Comparison of ENCODE assay signal across 9 cellular contexts in the genomic region with DNA sequence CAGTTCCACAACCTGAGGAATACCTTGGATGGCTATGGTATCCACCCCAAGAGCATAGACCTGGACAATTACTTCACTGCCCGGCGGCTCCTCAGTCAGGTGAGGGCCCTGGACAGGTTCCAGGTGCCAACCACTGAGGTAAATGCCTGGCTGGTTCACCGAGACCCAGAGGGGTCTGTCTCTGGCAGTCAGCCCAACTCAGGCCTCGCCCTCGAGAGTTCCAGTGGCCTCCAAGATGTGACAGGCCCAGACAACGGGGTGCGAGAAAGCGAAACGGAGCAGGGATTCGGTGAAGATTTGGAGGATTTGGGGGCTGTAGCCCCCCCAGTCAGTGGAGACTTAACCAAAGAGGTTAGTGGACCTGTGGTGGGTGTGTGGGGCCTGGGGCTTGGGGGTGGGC. TPM values are rescaled to one million over a fixed set of nuclear protein-coding genes. Genes with fewer than 3 reads are reported as not detected.
DNase-seq lines count a peak whose midpoint lies in the region; ATAC-seq, FAIRE-seq and TF ChIP-seq lines count a peak whose summit lies in the region.
"Had no signal": no experiment of that assay in that cellular context is flagged by ENCODE, and none has a peak within 500 bp of the region (broad histone marks: within the 10 kb centered on the region; RNA-seq: fewer than 3 reads in every experiment).

No MANE protein-coding gene starts in this region.

- H3K27me3 Mint-ChIP-seq in IgD-negative memory B cell = no peaks in the 10 kb centered on the region
- H3K27me3 Mint-ChIP-seq in stimulated activated naive CD8-positive, alpha-beta T cell treated with anti-CD3 and anti-CD28 coated beads, Interleukin-15, amount 100 ng/mL, for 72 hours = no peaks in the 10 kb centered on the region

- peak overlapping the region in 2 of 3 donors; percentile 47 to 71 for H3K27ac Mint-ChIP-seq in IgD-negative memory B cell
- H3K27ac Mint-ChIP-seq in stimulated activated naive CD8-positive, alpha-beta T cell treated with anti-CD3 and anti-CD28 coated beads, Interleukin-15, amount 100 ng/mL, for 72 hours = peak overlapping the region; percentile 74 to 92

- H3K4me3 ChIP-seq in adipocyte (ENCODE audit: low read length) = peak overlapping the region; percentile 99
- peak overlapping the region; percentile 69 to 86 (median 72) for H3K4me3 ChIP-seq in keratinocyte (ENCODE audit: control insufficient read depth in 2 of 3, extremely low read depth in 1 of 3, insufficient read depth in 2 of 3, low read depth in 1 of 3, low read length in 3 of 3)

- H3K9ac ChIP-seq in adipocyte (ENCODE audit: low read length) (peak overlapping the region; percentile 99), keratinocyte (ENCODE audit: control insufficient read depth, extremely low read depth, insufficient read depth, low read length) (peak overlapping the region; percentile 86)

- peaks cover 1% of the 10 kb centered on the region for H3K36me3 Mint-ChIP-seq in IgD-negative memory B cell

- H3K27ac ChIP-seq in keratinocyte (ENCODE audit: control insufficient read depth, insufficient read depth, low read length) (peak overlapping the region; percentile 93), foreskin keratinocyte (no peak overlapping the region)

- dilution Hi-C loops in keratinocyte (cut with MboI; ENCODE audit: extremely low pct_ligation_motif_present, low sequenced_read_pairs) = no loop called here

- H3K9me3 ChIP-seq in adipocyte (ENCODE audit: control insufficient read depth, low read length) = no peaks in the 10 kb centered on the region
- H3K9me3 ChIP-seq in keratinocyte (ENCODE audit: control insufficient read depth, low read depth, low read length) = no peaks in the 10 kb centered on the region

- no peak for ATAC-seq in stimulated activated naive CD8-positive, alpha-beta T cell treated with anti-CD3 and anti-CD28 coated beads, Interleukin-15, amount 100 ng/mL, for 72 hours
- no peak for ATAC-seq in foreskin keratinocyte

- DNase-seq in adipocyte (ENCODE audit: low read depth) (no peak), keratinocyte (ENCODE audit: low read depth, low spot score) (no peak), DMS79 treated with DMSO at 0.1 percent for 48 hours (lab: John Stamatoyannopoulos, UW) (no peak), Ammon's horn (ENCODE audit: low spot score) (no peak), foreskin keratinocyte (no peak)
- no peak for DNase-seq in stimulated activated naive CD8-positive, alpha-beta T cell treated with anti-CD3 and anti-CD28 coated beads, Interleukin-15, amount 100 ng/mL, for 72 hours
- DNase-seq in stimulated activated CD4-positive, alpha-beta T cell treated with anti-CD3 and anti-CD28 coated beads, Interleukin-15, amount 100 ng/mL, for 24 hours = no peak

- peaks cover 63% of the 10 kb centered on the region for H3K4me1 ChIP-seq in adipocyte (ENCODE audit: control insufficient read depth, insufficient read depth, low read length)
- peaks cover 71% of the 10 kb centered on the region for H3K4me1 ChIP-seq in keratinocyte (ENCODE audit: control insufficient read depth, extremely low read depth, insufficient read depth, low read length)
- peaks cover 48% of the 10 kb centered on the region for H3K4me1 ChIP-seq in foreskin keratinocyte

- peaks cover 16% of the 10 kb centered on the region for H4K20me1 ChIP-seq in keratinocyte (ENCODE audit: control insufficient read depth, extremely low read depth, insufficient read depth, low read length)

- no peak overlapping the region for H2AFZ ChIP-seq in keratinocyte (ENCODE audit: control insufficient read depth, low read length)

- H3K36me3 ChIP-seq in adipocyte (ENCODE audit: control insufficient read depth, insufficient read depth, low read length, severe bottlenecking) (peaks cover 11% of the 10 kb centered on the region), keratinocyte (ENCODE audit: control insufficient read depth in 2 of 2, extremely low read depth in 1 of 2, insufficient read depth in 2 of 2, low read length in 2 of 2) (peaks cover 4 to 35% of the 10 kb centered on the region in 2 experiments)

- H3K27me3 ChIP-seq in adipocyte (replicated peaks; ENCODE audit: control insufficient read depth, insufficient read depth, low read length) (no peaks in the 10 kb centered on the region), keratinocyte (ENCODE audit: control insufficient read depth, extremely low read depth, insufficient read depth, low read length) (no peaks in the 10 kb centered on the region), foreskin keratinocyte (no peaks in the 10 kb centered on the region)

- no peak for FAIRE-seq in keratinocyte (lab: Jason Lieb, UNC)
- FAIRE-seq: TTC549 had no signal

- H3K9me1 ChIP-seq in keratinocyte (ENCODE audit: control insufficient read depth, extremely low read depth, insufficient read depth, low read length) = no peaks in the 10 kb centered on the region

- no peaks in the 10 kb centered on the region for H3K9me3 Mint-ChIP-seq in IgD-negative memory B cell
- no peaks in the 10 kb centered on the region for H3K9me3 Mint-ChIP-seq in stimulated activated naive CD8-positive, alpha-beta T cell treated with anti-CD3 and anti-CD28 coated beads, Interleukin-15, amount 100 ng/mL, for 72 hours

- TF ChIP-seq CTCF in keratinocyte (optimal IDR thresholded peaks at IDR 0.05 in 1 of 3, IDR thresholded peaks at IDR 0.05 in 1 of 3, conservative IDR thresholded peaks at IDR 0.05 in 1 of 3; ENCODE audit: extremely low read depth in 1 of 3, insufficient read depth in 2 of 3, low read length in 3 of 3) = no peak
- TF ChIP-seq CTCF in foreskin keratinocyte (conservative IDR thresholded peaks at IDR 0.05) = no peak

- H3K4me1 Mint-ChIP-seq in IgD-negative memory B cell = peaks cover 46 to 64% (median 50%) of the 10 kb centered on the region in 3 donors
- peaks cover 80% of the 10 kb centered on the region for H3K4me1 Mint-ChIP-seq in stimulated activated naive CD8-positive, alpha-beta T cell treated with anti-CD3 and anti-CD28 coated beads, Interleukin-15, amount 100 ng/mL, for 72 hours

- peak overlapping the region; percentile 67 for H3K4me2 ChIP-seq in keratinocyte (ENCODE audit: control insufficient read depth, extremely low read depth, insufficient read depth, low read depth, low read length)

- H3K79me2 ChIP-seq in keratinocyte (ENCODE audit: control insufficient read depth, insufficient read depth, low read length) = peaks cover 67% of the 10 kb centered on the region

- H3K4me3 Mint-ChIP-seq in IgD-negative memory B cell = peak overlapping the region in 2 of 4 donors; percentile 76 to 78
- peak overlapping the region; percentile 86 to 95 for H3K4me3 Mint-ChIP-seq in stimulated activated naive CD8-positive, alpha-beta T cell treated with anti-CD3 and anti-CD28 coated beads, Interleukin-15, amount 100 ng/mL, for 72 hours

RNA-seq across cellular contexts. Expression of a gene that starts 3.1 kb away (rescaled TPM):
- polyA plus RNA-seq in IgD-negative memory B cell (20.5 TPM), keratinocyte (169 to 284 TPM (median 208 TPM) in 3 replicates), foreskin keratinocyte (58.7 and 62.8 TPM in 2 replicates)
- polyA plus RNA-seq in keratinocyte (2011; ENCODE audit: low read depth) = 179 TPM
- polyA plus RNA-seq in keratinocyte (2011; cell fraction: cytosol; rRNA removed) = 112 TPM in 2 replicates
- 514 and 591 TPM in 2 replicates for polyA plus RNA-seq in keratinocyte (2011; cell fraction: nucleus; rRNA removed)
- polyA plus RNA-seq in keratinocyte (2012; ENCODE audit: low replicate concordance) = 152 and 178 TPM in 2 replicates
- polyA minus RNA-seq in keratinocyte = 167 to 352 TPM (median 217 TPM) in 3 replicates
- polyA minus RNA-seq in keratinocyte (2011; cell fraction: cytosol; rRNA and poly(A)+ RNA removed) = 115 TPM
- polyA minus RNA-seq in keratinocyte (2011; cell fraction: nucleus; rRNA and poly(A)+ RNA removed) = 374 and 414 TPM in 2 replicates
- 106 and 116 TPM in 2 replicates for total RNA-seq in foreskin keratinocyte

RNA-seq across cellular contexts. Expression of a gene that starts 13.7 kb away (rescaled TPM):
- polyA plus RNA-seq in IgD-negative memory B cell = 1.7 TPM
- polyA plus RNA-seq in keratinocyte = 11.1 to 18.0 TPM (median 12.5 TPM) in 3 replicates
- 13.4 TPM for polyA plus RNA-seq in keratinocyte (2011; ENCODE audit: low read depth)
- polyA plus RNA-seq in keratinocyte (2011; cell fraction: cytosol; rRNA removed) = 19.8 and 23.7 TPM in 2 replicates
- polyA plus RNA-seq in keratinocyte (2011; cell fraction: nucleus; rRNA removed) = 14.8 and 16.3 TPM in 2 replicates
- 16.5 and 17.2 TPM in 2 replicates for polyA plus RNA-seq in keratinocyte (2012; ENCODE audit: low replicate concordance)
- polyA minus RNA-seq in keratinocyte = 7.2 to 11.6 TPM (median 9.0 TPM) in 3 replicates
- polyA minus RNA-seq in keratinocyte (2011; cell fraction: cytosol; rRNA and poly(A)+ RNA removed) = 13.8 TPM
- 3.0 and 7.2 TPM in 2 replicates for polyA minus RNA-seq in keratinocyte (2011; cell fraction: nucleus; rRNA and poly(A)+ RNA removed)
- 16.8 and 18.0 TPM in 2 replicates for total RNA-seq in foreskin keratinocyte
- 18.3 and 23.3 TPM in 2 replicates for polyA plus RNA-seq in foreskin keratinocyte

RNA-seq across cellular contexts. Expression of a gene that starts 50.0 kb away (rescaled TPM):
- 19.8 TPM for polyA plus RNA-seq in IgD-negative memory B cell
- 20.7 to 49.4 TPM (median 42.3 TPM) in 3 replicates for polyA plus RNA-seq in keratinocyte
- 23.4 TPM for polyA plus RNA-seq in keratinocyte (2011; ENCODE audit: low read depth)
- polyA plus RNA-seq in keratinocyte (2011; cell fraction: cytosol; rRNA removed) = 40.7 and 53.0 TPM in 2 replicates
- polyA plus RNA-seq in keratinocyte (2011; cell fraction: nucleus; rRNA removed) = 25.2 and 26.8 TPM in 2 replicates
- polyA plus RNA-seq in keratinocyte (2012; ENCODE audit: low replicate concordance) = 44.3 and 74.9 TPM in 2 replicates
- 5.7 to 20.2 TPM (median 7.7 TPM) in 3 replicates for polyA minus RNA-seq in keratinocyte
- 20.0 TPM for polyA minus RNA-seq in keratinocyte (2011; cell fraction: cytosol; rRNA and poly(A)+ RNA removed)
- polyA minus RNA-seq in keratinocyte (2011; cell fraction: nucleus; rRNA and poly(A)+ RNA removed) = 7.0 and 9.9 TPM in 2 replicates
- total RNA-seq in foreskin keratinocyte = 80.2 and 99.4 TPM in 2 replicates
- polyA plus RNA-seq in foreskin keratinocyte = 64.8 and 85.1 TPM in 2 replicates

RNA-seq across cellular contexts. Expression of a gene that starts 56.3 kb away (rescaled TPM):
- 33.3 TPM for polyA plus RNA-seq in IgD-negative memory B cell
- polyA plus RNA-seq in keratinocyte = 20.8 to 23.9 TPM (median 21.0 TPM) in 3 replicates
- 3.6 TPM for polyA plus RNA-seq in keratinocyte (2011; ENCODE audit: low read depth)
- 16.1 and 19.0 TPM in 2 replicates for polyA plus RNA-seq in keratinocyte (2011; cell fraction: cytosol; rRNA removed)
- 20.9 and 21.5 TPM in 2 replicates for polyA plus RNA-seq in keratinocyte (2011; cell fraction: nucleus; rRNA removed)
- 16.2 and 19.5 TPM in 2 replicates for polyA plus RNA-seq in keratinocyte (2012; ENCODE audit: low replicate concordance)
- 14.6 to 23.8 TPM (median 16.5 TPM) in 3 replicates for polyA minus RNA-seq in keratinocyte
- polyA minus RNA-seq in keratinocyte (2011; cell fraction: cytosol; rRNA and poly(A)+ RNA removed) = 12.7 TPM
- 8.5 and 13.4 TPM in 2 replicates for polyA minus RNA-seq in keratinocyte (2011; cell fraction: nucleus; rRNA and poly(A)+ RNA removed)
- 13.8 and 15.4 TPM in 2 replicates for total RNA-seq in foreskin keratinocyte
- 13.9 and 14.7 TPM in 2 replicates for polyA plus RNA-seq in foreskin keratinocyte
